11 cellular contexts compared by ENCODE assay signal in genomic region chr1:233815357-233815756, GRCh38.
"Had no signal": no experiment of that assay in that cellular context is flagged by ENCODE, and none has a peak within 500 bp of the region (broad histone marks: within the 10 kb centered on the region; RNA-seq: fewer than 3 reads in every experiment).

No MANE protein-coding gene starts in this region.

- H3K4me2 ChIP-seq: GM23338 had no signal

- FAIRE-seq: H1, H54 had no signal

- H3K4me1 ChIP-seq: HAP-1 had no signal

- DNase-seq: GM23248, GOT3, H7, H9, HCEC 1CT, HFFc6 had no signal

- H3K9me3 ChIP-seq: HAP-1 had no signal

- H3K27ac ChIP-seq: GM23248 had no signal

- H3K4me3 ChIP-seq: GM23248, GM23338, HAP-1 had no signal

- H3K9ac ChIP-seq: GM23248 had no signal

- ATAC-seq: GM23338, HCT116 had no signal

- H2AFZ ChIP-seq: GM23248, GM23338 had no signal

- H3K36me3 ChIP-seq: HAP-1 had no signal
